In the genomic region with DNA sequence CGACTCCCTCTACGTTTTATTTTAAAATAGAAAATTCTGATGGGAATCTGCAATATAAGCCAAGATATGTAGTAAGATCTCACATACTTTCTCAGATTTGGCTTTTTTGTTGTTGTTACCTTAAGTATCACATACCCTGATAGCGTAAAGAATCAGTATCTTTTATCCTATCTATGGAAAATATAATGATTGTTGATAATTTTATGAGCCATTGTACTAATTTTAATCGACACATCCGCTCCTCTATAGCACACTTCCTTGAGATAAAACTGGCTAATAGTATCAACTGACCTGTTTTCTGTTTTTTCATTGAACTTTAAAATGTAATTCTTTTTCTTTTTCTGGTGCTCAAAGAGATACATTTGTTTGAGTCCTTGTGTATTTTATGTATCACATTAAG, we compare ENCODE assay signal across 17 cellular contexts.
DNase-seq lines count a peak whose midpoint lies in the region; ATAC-seq, FAIRE-seq and TF ChIP-seq lines count a peak whose summit lies in the region.
"Had no signal": no experiment of that assay in that cellular context is flagged by ENCODE, and none has a peak within 500 bp of the region (broad histone marks: within the 10 kb centered on the region; RNA-seq: fewer than 3 reads in every experiment).

No MANE protein-coding gene starts in this region.

- peak overlapping the region; percentile 78 for H3K4me2 ChIP-seq in endothelial cell of umbilical vein (ENCODE audit: insufficient read depth, low read length)
- H3K4me2 ChIP-seq: GM23338 had no signal

- peaks cover 40% of the 10 kb centered on the region for H3K4me1 Mint-ChIP-seq in mesothelial cell of epicardium
- H3K4me1 Mint-ChIP-seq: CD4-positive, alpha-beta memory T cell had no signal

- H4K20me1 ChIP-seq in endothelial cell of umbilical vein (replicated peaks; ENCODE audit: control insufficient read depth, extremely low read depth, insufficient read depth, low read length) = no peaks in the 10 kb centered on the region

- no peak overlapping the region for H3K4me3 Mint-ChIP-seq in mesothelial cell of epicardium
- H3K4me3 Mint-ChIP-seq: GM23338, H9 had no signal

- intact Hi-C loops in endothelial cell of umbilical vein (cut with micrococcal nuclease) = loop anchor here (5.0 kb wide), 2 partner anchors 251 to 386 kb away; no protein-coding TSS in a partner anchor

- dilution Hi-C loops in endothelial cell of umbilical vein (cut with MboI; ENCODE audit: extremely low pct_ligation_motif_present, low sequenced_read_pairs) = no loop called here

- no peaks in the 10 kb centered on the region for H3K36me3 Mint-ChIP-seq in mesothelial cell of epicardium
- H3K36me3 Mint-ChIP-seq: CD4-positive, alpha-beta memory T cell had no signal

- no peak overlapping the region for H3K27ac ChIP-seq in endothelial cell of umbilical vein (ENCODE audit: insufficient read depth, low read depth, low read length)

- DNase-seq in dermis blood vessel endothelial cell = peak; percentile 21
- DNase-seq in endothelial cell of umbilical vein (ENCODE audit: low read depth, low spot score) = peak; percentile 68
- no peak for DNase-seq in mesothelial cell of epicardium (ENCODE audit: low spot score in 2 of 2, unreplicated experiment in 2 of 2)
- no peak for DNase-seq in NCI-H2196 treated with DMSO at 0.1 percent for 48 hours (lab: John Stamatoyannopoulos, UW; ENCODE audit: unreplicated experiment)
- no peak for DNase-seq in NCI-H1105 treated with DMSO at 0.1 percent for 48 hours (lab: John Stamatoyannopoulos, UW)
- DNase-seq: C1 segment of cervical spinal cord; Calu3; CD4-positive, alpha-beta memory T cell; COR-L47; DMS153; DND-41; H9 had no signal

- no peak for TF ChIP-seq CTCF in endothelial cell of umbilical vein (IDR thresholded peaks at IDR 0.05; ENCODE audit: extremely low read depth in 1 of 2, insufficient read depth in 1 of 2, low read depth in 1 of 2, low read length in 2 of 2)
- TF ChIP-seq CTCF in mesothelial cell of epicardium (IDR thresholded peaks at IDR 0.05; ENCODE audit: unreplicated experiment) = no peak

- H3K9me1 ChIP-seq in endothelial cell of umbilical vein (replicated peaks; ENCODE audit: control insufficient read depth, extremely low read depth, insufficient read depth, low read length) = no peaks in the 10 kb centered on the region

- TF ChIP-seq POLR2A in endothelial cell of umbilical vein (IDR thresholded peaks at IDR 0.05; ENCODE audit: low read depth, low read length) = no peak

- no peaks in the 10 kb centered on the region for H3K27me3 Mint-ChIP-seq in mesothelial cell of epicardium (ENCODE audit: low read depth)

- no peak for ATAC-seq in GM19395 (IDR thresholded peaks at IDR 0.05; ENCODE audit: unreplicated experiment)
- ATAC-seq: GM23338, HCT116 had no signal

- no peaks in the 10 kb centered on the region for H3K9me3 Mint-ChIP-seq in mesothelial cell of epicardium
- H3K9me3 Mint-ChIP-seq: CD4-positive, alpha-beta memory T cell; GM23338; H9 had no signal

- no peaks in the 10 kb centered on the region for H3K9me3 ChIP-seq in endothelial cell of umbilical vein (replicated peaks; ENCODE audit: control insufficient read depth, insufficient read depth, low read length)

- H3K27ac Mint-ChIP-seq in mesothelial cell of epicardium = peak overlapping the region; percentile 26
- H3K27ac Mint-ChIP-seq: CD4-positive, alpha-beta memory T cell; GM23338; H9 had no signal

- POLR2A ChIA-PET in endothelial cell of umbilical vein (lab: Charles Lee) = no interaction called here

- no peaks in the 10 kb centered on the region for H3K27me3 ChIP-seq in endothelial cell of umbilical vein (ENCODE audit: control insufficient read depth in 2 of 2, insufficient read depth in 2 of 2, low read length in 2 of 2)

- FAIRE-seq in endothelial cell of umbilical vein (lab: Jason Lieb, UNC) = peak; percentile 59
- FAIRE-seq: G401.6, GM12892 had no signal

- peaks cover 9% of the 10 kb centered on the region for H3K79me2 ChIP-seq in endothelial cell of umbilical vein (ENCODE audit: control insufficient read depth, insufficient read depth, low read length)

- CTCF ChIA-PET in endothelial cell of umbilical vein (lab: Charles Lee) = interaction anchor here (0.9 to 1.4 kb wide), 3 partner anchors 13 to 158 kb away, joined by 3 to 5 read pairs (median 4); no protein-coding TSS in a partner anchor

- peaks cover 14% of the 10 kb centered on the region for H3K4me1 ChIP-seq in endothelial cell of umbilical vein (ENCODE audit: control insufficient read depth, extremely low read depth, insufficient read depth, low read length)

- H3K36me3 ChIP-seq in endothelial cell of umbilical vein (ENCODE audit: control insufficient read depth in 2 of 2, extremely low read depth in 1 of 2, insufficient read depth in 2 of 2, low read length in 2 of 2) = no peaks in the 10 kb centered on the region

- BruUV-seq in endothelial cell of umbilical vein (replicated peaks; lab: Mats Ljungman, UMichigan) = no TSS peak

- peak overlapping the region in 1 of 3 experiments; percentile 24 for H3K4me3 ChIP-seq in endothelial cell of umbilical vein (replicated peaks in 1 of 3; ENCODE audit: insufficient read depth in 1 of 3, low read depth in 1 of 3, low read length in 3 of 3)
- H3K4me3 ChIP-seq: GM23338 had no signal

- no peak overlapping the region for H2AFZ ChIP-seq in endothelial cell of umbilical vein (ENCODE audit: low read depth, low read length)
- H2AFZ ChIP-seq: GM23338 had no signal

- H3K9ac ChIP-seq in endothelial cell of umbilical vein (replicated peaks; ENCODE audit: extremely low read depth, insufficient read depth, low read length) = no peak overlapping the region

TF ChIP-seq in endothelial cell of umbilical vein, 7 proteins besides CTCF, POLR2A, EP300 and RAD21:
- no peak for TF ChIP-seq POLR2AphosphoS5 (IDR thresholded peaks at IDR 0.05; ENCODE audit: insufficient read depth, low read depth, low read length)
- TF ChIP-seq GATA2 (IDR thresholded peaks at IDR 0.05; ENCODE audit: insufficient read depth, insufficient read length, low read depth, low read length) = peak; percentile 51
TF ChIP-seq in endothelial cell of umbilical vein: peak in this region for 1.

Comparison
In these comparisons a context has a peak if more than half of its experiments do, and no peak if none do; other contexts are left out.
1. DNase-seq: peak in dermis blood vessel endothelial cell (single experiment) and endothelial cell of umbilical vein (single experiment); none in mesothelial cell of epicardium (0 of 2), NCI-H2196 treated with DMSO at 0.1 percent for 48 hours (single experiment) and NCI-H1105 treated with DMSO at 0.1 percent for 48 hours (single experiment).